Comparison of ENCODE assay signal across 1 cellular context in the genomic region with DNA sequence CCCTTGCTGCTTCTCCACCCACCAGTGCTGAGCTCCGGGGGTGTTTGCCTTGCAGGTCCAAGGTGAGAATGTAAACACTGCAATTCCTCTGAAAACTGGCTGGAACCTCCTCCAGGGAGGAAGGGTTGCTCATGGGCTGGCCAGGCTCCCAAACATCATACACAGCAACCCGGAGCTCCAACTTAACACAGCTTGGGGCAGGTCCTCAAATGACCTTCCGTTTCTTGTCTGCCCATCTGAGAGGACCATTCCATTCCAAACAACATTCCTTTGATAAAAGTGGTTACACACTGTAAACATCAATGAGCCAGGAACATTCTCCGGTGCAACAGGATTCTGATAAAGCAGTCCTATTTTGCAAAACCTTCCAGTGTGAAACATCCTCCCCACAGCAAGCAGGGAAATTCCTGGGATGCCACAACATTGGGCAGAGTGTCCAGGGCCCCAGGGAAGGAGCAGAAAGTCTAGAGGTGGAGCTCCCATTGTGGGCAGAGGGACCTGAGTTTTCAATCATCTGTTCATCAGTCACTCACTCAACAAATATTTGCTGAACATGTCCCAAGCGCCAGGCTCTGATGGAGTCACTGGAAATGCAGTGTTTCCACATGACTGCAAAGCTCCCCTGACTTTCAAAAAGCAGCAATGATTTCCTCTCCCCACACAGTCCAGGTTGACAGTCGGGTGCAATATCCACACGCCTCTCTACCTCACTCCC.
TF ChIP-seq lines count a peak whose summit lies in the region.

No MANE protein-coding gene starts in this region.

TF ChIP-seq in HepG2, 621 proteins besides CTCF, POLR2A, EP300 and RAD21 (continued from another document and continues in another):
- TF ChIP-seq, protein P1, sequence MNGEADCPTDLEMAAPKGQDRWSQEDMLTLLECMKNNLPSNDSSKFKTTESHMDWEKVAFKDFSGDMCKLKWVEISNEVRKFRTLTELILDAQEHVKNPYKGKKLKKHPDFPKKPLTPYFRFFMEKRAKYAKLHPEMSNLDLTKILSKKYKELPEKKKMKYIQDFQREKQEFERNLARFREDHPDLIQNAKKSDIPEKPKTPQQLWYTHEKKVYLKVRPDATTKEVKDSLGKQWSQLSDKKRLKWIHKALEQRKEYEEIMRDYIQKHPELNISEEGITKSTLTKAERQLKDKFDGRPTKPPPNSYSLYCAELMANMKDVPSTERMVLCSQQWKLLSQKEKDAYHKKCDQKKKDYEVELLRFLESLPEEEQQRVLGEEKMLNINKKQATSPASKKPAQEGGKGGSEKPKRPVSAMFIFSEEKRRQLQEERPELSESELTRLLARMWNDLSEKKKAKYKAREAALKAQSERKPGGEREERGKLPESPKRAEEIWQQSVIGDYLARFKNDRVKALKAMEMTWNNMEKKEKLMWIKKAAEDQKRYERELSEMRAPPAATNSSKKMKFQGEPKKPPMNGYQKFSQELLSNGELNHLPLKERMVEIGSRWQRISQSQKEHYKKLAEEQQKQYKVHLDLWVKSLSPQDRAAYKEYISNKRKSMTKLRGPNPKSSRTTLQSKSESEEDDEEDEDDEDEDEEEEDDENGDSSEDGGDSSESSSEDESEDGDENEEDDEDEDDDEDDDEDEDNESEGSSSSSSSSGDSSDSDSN (CRISPR knock-in tag; IDR thresholded peaks at IDR 0.05): peak; percentile 46; the same call in 1 of the 2 replicates
- TF ChIP-seq FOXJ3 (CRISPR knock-in tag; IDR thresholded peaks at IDR 0.05; ENCODE audit: borderline replicate concordance) (peak; percentile 86; the same call in 1 of the 2 replicates), ONECUT2 (CRISPR knock-in tag; IDR thresholded peaks at IDR 0.05) (no peak), CERS6 (CRISPR knock-in tag; IDR thresholded peaks at IDR 0.05) (no peak), ZNF275 (CRISPR knock-in tag; IDR thresholded peaks at IDR 0.05; ENCODE audit: borderline replicate concordance) (no peak; the same call in 1 of the 2 replicates), NFIC (IDR thresholded peaks at IDR 0.05; ENCODE audit: low read length) (peak; percentile 68), ZNF792 (CRISPR knock-in tag; IDR thresholded peaks at IDR 0.05) (peak; percentile 70), ZNF746 (CRISPR knock-in tag; IDR thresholded peaks at IDR 0.05) (no peak), SMC3 (IDR thresholded peaks at IDR 0.05; ENCODE audit: low read length) (no peak; the same call in 1 of the 2 replicates), ZNF644 (CRISPR knock-in tag; IDR thresholded peaks at IDR 0.05; ENCODE audit: low read depth) (0 out of 2 replicates have a peak, but pooled peaks have one; percentile 12), ZNF670 (CRISPR knock-in tag; IDR thresholded peaks at IDR 0.05; ENCODE audit: borderline replicate concordance) (peak; percentile 55; the same call in 1 of the 2 replicates), MIER2 (CRISPR knock-in tag; IDR thresholded peaks at IDR 0.05) (0 out of 2 replicates have a peak, but pooled peaks have one; percentile 56), ISL2 (CRISPR knock-in tag; IDR thresholded peaks at IDR 0.05) (peak; percentile 91), ZNF543 (CRISPR knock-in tag; IDR thresholded peaks at IDR 0.05) (peak; percentile 70; the same call in 1 of the 2 replicates), PLSCR1 (CRISPR knock-in tag; IDR thresholded peaks at IDR 0.05; ENCODE audit: borderline replicate concordance) (no peak), ZNF30 (CRISPR knock-in tag; IDR thresholded peaks at IDR 0.05) (no peak), HHEX (CRISPR knock-in tag; IDR thresholded peaks at IDR 0.05) (peak; percentile 37; the same call in 1 of the 2 replicates), ZSCAN30 (CRISPR knock-in tag; IDR thresholded peaks at IDR 0.05) (no peak), NFYC (CRISPR knock-in tag; IDR thresholded peaks at IDR 0.05) (peak; percentile 30), POLR2AphosphoS2 (IDR thresholded peaks at IDR 0.05; ENCODE audit: low read depth, low read length) (no peak), ZNF550 (CRISPR knock-in tag; IDR thresholded peaks at IDR 0.05; ENCODE audit: borderline replicate concordance) (no peak), RCOR2 (CRISPR knock-in tag; IDR thresholded peaks at IDR 0.05) (peak; percentile 92), ZSCAN31 (CRISPR knock-in tag; IDR thresholded peaks at IDR 0.05; ENCODE audit: low read depth) (peak; percentile 80), GPN1 (CRISPR knock-in tag; IDR thresholded peaks at IDR 0.05; ENCODE audit: borderline replicate concordance) (no peak), ZNF552 (CRISPR knock-in tag; IDR thresholded peaks at IDR 0.05; ENCODE audit: borderline replicate concordance) (no peak), PBX2 (CRISPR knock-in tag; IDR thresholded peaks at IDR 0.05) (no peak), CBFB (CRISPR knock-in tag; IDR thresholded peaks at IDR 0.05) (peak; percentile 74; the same call in 1 of the 2 replicates), ZNF589 (CRISPR knock-in tag; conservative IDR thresholded peaks at IDR 0.05) (0 out of 2 replicates have a peak, but pooled peaks have one; percentile 36), SALL1 (CRISPR knock-in tag; IDR thresholded peaks at IDR 0.05) (peak; percentile 92), ZNF788 (CRISPR knock-in tag; IDR thresholded peaks at IDR 0.05; ENCODE audit: borderline replicate concordance) (peak; percentile 77; the same call in 1 of the 2 replicates), KAT8 (CRISPR knock-in tag; IDR thresholded peaks at IDR 0.05) (peak; percentile 52; the same call in 1 of the 2 replicates), DNMT1 (CRISPR knock-in tag; IDR thresholded peaks at IDR 0.05) (no peak), ZSCAN22 (CRISPR knock-in tag; IDR thresholded peaks at IDR 0.05) (0 out of 2 replicates have a peak, but pooled peaks have one; percentile 30), TBL1XR1 (IDR thresholded peaks at IDR 0.05; ENCODE audit: borderline replicate concordance, low read length, partially characterized antibody) (peak; percentile 59), ZNF441 (CRISPR knock-in tag; IDR thresholded peaks at IDR 0.05; ENCODE audit: borderline replicate concordance) (no peak), ZNF709 (CRISPR knock-in tag; IDR thresholded peaks at IDR 0.05) (no peak), SAP130 (CRISPR knock-in tag; IDR thresholded peaks at IDR 0.05; ENCODE audit: low read depth) (peak; percentile 84), ZNF564 (CRISPR knock-in tag; IDR thresholded peaks at IDR 0.05) (0 out of 2 replicates have a peak, but pooled peaks have one; percentile 35), MEIS2 (CRISPR knock-in tag; IDR thresholded peaks at IDR 0.05) (0 out of 2 replicates have a peak, but pooled peaks have one; percentile 28), KLF16 (CRISPR knock-in tag; IDR thresholded peaks at IDR 0.05) (peak in 1 of 2 experiments; percentile 73; a peak in 1 of 4 replicates), ZNF580 (CRISPR knock-in tag; IDR thresholded peaks at IDR 0.05; ENCODE audit: borderline replicate concordance, low read depth) (0 out of 2 replicates have a peak, but pooled peaks have one; percentile 47), ZNF263 (CRISPR knock-in tag; IDR thresholded peaks at IDR 0.05) (peak; percentile 81)
- TF ChIP-seq, protein P2, sequence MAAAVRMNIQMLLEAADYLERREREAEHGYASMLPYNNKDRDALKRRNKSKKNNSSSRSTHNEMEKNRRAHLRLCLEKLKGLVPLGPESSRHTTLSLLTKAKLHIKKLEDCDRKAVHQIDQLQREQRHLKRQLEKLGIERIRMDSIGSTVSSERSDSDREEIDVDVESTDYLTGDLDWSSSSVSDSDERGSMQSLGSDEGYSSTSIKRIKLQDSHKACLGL (CRISPR knock-in tag; IDR thresholded peaks at IDR 0.05): no peak
- TF ChIP-seq, protein P3, sequence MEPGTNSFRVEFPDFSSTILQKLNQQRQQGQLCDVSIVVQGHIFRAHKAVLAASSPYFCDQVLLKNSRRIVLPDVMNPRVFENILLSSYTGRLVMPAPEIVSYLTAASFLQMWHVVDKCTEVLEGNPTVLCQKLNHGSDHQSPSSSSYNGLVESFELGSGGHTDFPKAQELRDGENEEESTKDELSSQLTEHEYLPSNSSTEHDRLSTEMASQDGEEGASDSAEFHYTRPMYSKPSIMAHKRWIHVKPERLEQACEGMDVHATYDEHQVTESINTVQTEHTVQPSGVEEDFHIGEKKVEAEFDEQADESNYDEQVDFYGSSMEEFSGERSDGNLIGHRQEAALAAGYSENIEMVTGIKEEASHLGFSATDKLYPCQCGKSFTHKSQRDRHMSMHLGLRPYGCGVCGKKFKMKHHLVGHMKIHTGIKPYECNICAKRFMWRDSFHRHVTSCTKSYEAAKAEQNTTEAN (CRISPR knock-in tag; conservative IDR thresholded peaks at IDR 0.05): 0 out of 2 replicates have a peak, but pooled peaks have one; percentile 22
- TF ChIP-seq, protein P4, sequence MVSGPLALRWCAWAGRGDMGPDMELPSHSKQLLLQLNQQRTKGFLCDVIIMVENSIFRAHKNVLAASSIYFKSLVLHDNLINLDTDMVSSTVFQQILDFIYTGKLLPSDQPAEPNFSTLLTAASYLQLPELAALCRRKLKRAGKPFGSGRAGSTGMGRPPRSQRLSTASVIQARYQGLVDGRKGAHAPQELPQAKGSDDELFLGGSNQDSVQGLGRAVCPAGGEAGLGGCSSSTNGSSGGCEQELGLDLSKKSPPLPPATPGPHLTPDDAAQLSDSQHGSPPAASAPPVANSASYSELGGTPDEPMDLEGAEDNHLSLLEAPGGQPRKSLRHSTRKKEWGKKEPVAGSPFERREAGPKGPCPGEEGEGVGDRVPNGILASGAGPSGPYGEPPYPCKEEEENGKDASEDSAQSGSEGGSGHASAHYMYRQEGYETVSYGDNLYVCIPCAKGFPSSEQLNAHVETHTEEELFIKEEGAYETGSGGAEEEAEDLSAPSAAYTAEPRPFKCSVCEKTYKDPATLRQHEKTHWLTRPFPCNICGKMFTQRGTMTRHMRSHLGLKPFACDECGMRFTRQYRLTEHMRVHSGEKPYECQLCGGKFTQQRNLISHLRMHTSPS (CRISPR knock-in tag; IDR thresholded peaks at IDR 0.05; ENCODE audit: low read depth): peak; percentile 70
- TF ChIP-seq, protein P5, sequence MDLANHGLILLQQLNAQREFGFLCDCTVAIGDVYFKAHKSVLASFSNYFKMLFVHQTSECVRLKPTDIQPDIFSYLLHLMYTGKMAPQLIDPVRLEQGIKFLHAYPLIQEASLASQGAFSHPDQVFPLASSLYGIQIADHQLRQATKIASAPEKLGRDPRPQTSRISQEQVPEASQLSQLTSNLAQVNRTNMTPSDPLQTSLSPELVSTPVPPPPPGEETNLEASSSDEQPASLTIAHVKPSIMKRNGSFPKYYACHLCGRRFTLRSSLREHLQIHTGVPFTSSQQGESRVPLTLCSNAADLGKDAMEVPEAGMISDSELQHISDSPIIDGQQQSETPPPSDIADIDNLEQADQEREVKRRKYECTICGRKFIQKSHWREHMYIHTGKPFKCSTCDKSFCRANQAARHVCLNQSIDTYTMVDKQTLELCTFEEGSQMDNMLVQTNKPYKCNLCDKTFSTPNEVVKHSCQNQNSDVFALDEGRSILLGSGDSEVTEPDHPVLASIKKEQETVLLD (CRISPR knock-in tag; IDR thresholded peaks at IDR 0.05; ENCODE audit: low read depth): peak; percentile 57; the same call in 1 of the 2 replicates
- TF ChIP-seq, protein P6, sequence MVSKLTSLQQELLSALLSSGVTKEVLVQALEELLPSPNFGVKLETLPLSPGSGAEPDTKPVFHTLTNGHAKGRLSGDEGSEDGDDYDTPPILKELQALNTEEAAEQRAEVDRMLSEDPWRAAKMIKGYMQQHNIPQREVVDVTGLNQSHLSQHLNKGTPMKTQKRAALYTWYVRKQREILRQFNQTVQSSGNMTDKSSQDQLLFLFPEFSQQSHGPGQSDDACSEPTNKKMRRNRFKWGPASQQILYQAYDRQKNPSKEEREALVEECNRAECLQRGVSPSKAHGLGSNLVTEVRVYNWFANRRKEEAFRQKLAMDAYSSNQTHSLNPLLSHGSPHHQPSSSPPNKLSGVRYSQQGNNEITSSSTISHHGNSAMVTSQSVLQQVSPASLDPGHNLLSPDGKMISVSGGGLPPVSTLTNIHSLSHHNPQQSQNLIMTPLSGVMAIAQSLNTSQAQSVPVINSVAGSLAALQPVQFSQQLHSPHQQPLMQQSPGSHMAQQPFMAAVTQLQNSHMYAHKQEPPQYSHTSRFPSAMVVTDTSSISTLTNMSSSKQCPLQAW (CRISPR knock-in tag; IDR thresholded peaks at IDR 0.05): peak; percentile 48; the same call in 1 of the 2 replicates
